10 cellular contexts compared by ENCODE assay signal in the genomic region with DNA sequence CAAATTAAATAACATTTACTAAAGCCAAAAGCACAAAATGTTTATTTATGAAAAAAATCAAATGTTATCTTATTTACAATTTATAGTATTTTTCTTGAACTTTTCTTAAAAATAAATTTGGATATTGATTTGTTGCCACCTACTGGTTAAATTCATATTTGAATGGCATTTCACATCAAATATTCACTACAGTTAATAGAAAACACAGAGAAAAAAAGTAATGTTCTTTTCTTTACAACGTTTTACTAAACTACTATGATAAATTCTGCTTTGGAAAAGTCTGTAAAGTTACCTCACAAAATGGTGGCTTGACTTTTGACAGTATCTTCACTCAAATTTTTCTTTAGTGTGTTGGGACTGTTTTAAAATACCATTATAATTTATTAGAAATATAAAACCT. TPM values are rescaled to one million over a fixed set of nuclear protein-coding genes. Genes with fewer than 3 reads are reported as not detected.
A peak's percentile ranks its signal among the peaks of the same experiment; 100 is the strongest.
DNase-seq lines count a peak whose midpoint lies in the region; ATAC-seq and TF ChIP-seq lines count a peak whose summit lies in the region.
"Had no signal": no experiment of that assay in that cellular context is flagged by ENCODE, and none has a peak within 500 bp of the region (broad histone marks: within the 10 kb centered on the region; RNA-seq: fewer than 3 reads in every experiment).

No MANE protein-coding gene starts in this region.

- H3K27me3 ChIP-seq in HL-60 (ENCODE audit: insufficient read depth, poor library complexity, severe bottlenecking) (no peaks in the 10 kb centered on the region), mesenchymal stem cell (ENCODE audit: control insufficient read depth in 1 of 2, insufficient read depth in 1 of 2, low read length in 2 of 2) (no peaks in the 10 kb centered on the region)
- H3K27me3 ChIP-seq: stomach had no signal

- H2BK120ac ChIP-seq in mesenchymal stem cell (ENCODE audit: low read depth, low read length), result no peak overlapping the region

- H3K27ac ChIP-seq in HL-60 (replicated peaks), result no peak overlapping the region
- no peak overlapping the region for H3K27ac ChIP-seq in mesenchymal stem cell (ENCODE audit: low read length, poor library complexity, severe bottlenecking)
- H3K27ac ChIP-seq: stomach had no signal

- ATAC-seq in HG03342 (IDR thresholded peaks at IDR 0.05; ENCODE audit: unreplicated experiment), result no peak
- no peak for ATAC-seq in activated naive CD8-positive, alpha-beta T cell treated with anti-CD3 and anti-CD28 coated beads, Interleukin-2, amount 50 U/mL, for 24 hours
- ATAC-seq in HG03469 (IDR thresholded peaks at IDR 0.05; ENCODE audit: unreplicated experiment), result no peak

- WGBS in mesenchymal stem cell, result no CpG with 5 or more reads among the region's 1 CpG

- no peak overlapping the region for H2AK5ac ChIP-seq in mesenchymal stem cell (ENCODE audit: low read length, severe bottlenecking)

- H3K18ac ChIP-seq in mesenchymal stem cell (ENCODE audit: low read depth in 1 of 2, low read length in 2 of 2), result no peak overlapping the region

- no peak overlapping the region for H2BK5ac ChIP-seq in mesenchymal stem cell (ENCODE audit: low read depth, low read length, poor library complexity, severe bottlenecking)

- no peaks in the 10 kb centered on the region for H3K36me3 Mint-ChIP-seq in activated naive CD8-positive, alpha-beta T cell treated with anti-CD3 and anti-CD28 coated beads, Interleukin-2, amount 50 U/mL, for 24 hours (ENCODE audit: low read depth)

- H3K23ac ChIP-seq in mesenchymal stem cell (ENCODE audit: low read length in 2 of 2), result no peak overlapping the region

- H3K4me1 Mint-ChIP-seq in activated naive CD8-positive, alpha-beta T cell treated with anti-CD3 and anti-CD28 coated beads, Interleukin-2, amount 50 U/mL, for 24 hours, result peaks cover 20% of the 10 kb centered on the region

- no peaks in the 10 kb centered on the region for H3K36me3 ChIP-seq in mesenchymal stem cell (ENCODE audit: control insufficient read depth in 1 of 2, insufficient read depth in 2 of 2, low read depth in 1 of 2, low read length in 2 of 2)
- H3K36me3 ChIP-seq: stomach had no signal

- H3K9me3 ChIP-seq in mesenchymal stem cell (ENCODE audit: control insufficient read depth, low read length), result no peaks in the 10 kb centered on the region
- H3K9me3 ChIP-seq: stomach had no signal

- H3K9ac ChIP-seq in mesenchymal stem cell (ENCODE audit: low read length), result no peak overlapping the region

- no peak overlapping the region for H3K4me3 Mint-ChIP-seq in activated naive CD8-positive, alpha-beta T cell treated with anti-CD3 and anti-CD28 coated beads, Interleukin-2, amount 50 U/mL, for 24 hours

- H4K8ac ChIP-seq in mesenchymal stem cell (ENCODE audit: low read length), result no peak overlapping the region

- H3K4me1 ChIP-seq in mesenchymal stem cell (ENCODE audit: control insufficient read depth, insufficient read depth, low read depth, low read length), result peaks cover 9% of the 10 kb centered on the region

- no peaks in the 10 kb centered on the region for H3K27me3 Mint-ChIP-seq in activated naive CD8-positive, alpha-beta T cell treated with anti-CD3 and anti-CD28 coated beads, Interleukin-2, amount 50 U/mL, for 24 hours

- no peak overlapping the region for H3K14ac ChIP-seq in mesenchymal stem cell (ENCODE audit: low read length in 2 of 2)

- H2AFZ ChIP-seq in mesenchymal stem cell (ENCODE audit: low read depth, low read length), result no peak overlapping the region

- H3K9me3 Mint-ChIP-seq in activated naive CD8-positive, alpha-beta T cell treated with anti-CD3 and anti-CD28 coated beads, Interleukin-2, amount 50 U/mL, for 24 hours, result no peaks in the 10 kb centered on the region

- H3K4ac ChIP-seq in mesenchymal stem cell (ENCODE audit: low read depth in 1 of 2, low read length in 2 of 2), result no peak overlapping the region

- in situ Hi-C loops in astrocyte of the spinal cord (cut with HindIII; ENCODE audit: low sequenced_read_pairs), result no loop called here

- H2BK15ac ChIP-seq in mesenchymal stem cell (ENCODE audit: low read depth, poor library complexity, severe bottlenecking), result no peak overlapping the region

- no peak overlapping the region for H3K27ac Mint-ChIP-seq in activated naive CD8-positive, alpha-beta T cell treated with anti-CD3 and anti-CD28 coated beads, Interleukin-2, amount 50 U/mL, for 24 hours

- H3K4me3 ChIP-seq in AG10803 (ENCODE audit: low read length) (no peak overlapping the region), HL-60 (replicated peaks; ENCODE audit: insufficient read depth, low read length) (no peak overlapping the region), astrocyte of the spinal cord (ENCODE audit: low read depth, low read length) (no peak overlapping the region), mesenchymal stem cell (ENCODE audit: insufficient read depth in 1 of 2, low read depth in 1 of 2, low read length in 2 of 2) (no peak overlapping the region)
- H3K4me3 ChIP-seq: stomach had no signal

- DNase-seq in AG10803 (ENCODE audit: low read depth) (no peak), HL-60 (ENCODE audit: low read depth in 1 of 2, low spot score in 1 of 2) (no peak), astrocyte of the spinal cord (ENCODE audit: low read depth, low spot score) (peak; percentile 37), mesenchymal stem cell (peak; percentile 13)
- DNase-seq in activated CD4-positive, alpha-beta T cell treated with anti-CD3 and anti-CD28 coated beads for 1 hour, result no peak
- DNase-seq in activated naive CD8-positive, alpha-beta T cell treated with anti-CD3 and anti-CD28 coated beads, Interleukin-2, amount 50 U/mL, for 24 hours, result no peak
- DNase-seq: NCI-H524 treated with DMSO at 0.1 percent for 48 hours, stomach had no signal

- no peak overlapping the region for H4K91ac ChIP-seq in mesenchymal stem cell (ENCODE audit: low read length)

- TF ChIP-seq CTCF in AG10803 (conservative IDR thresholded peaks at IDR 0.05; ENCODE audit: low read length), result peak; percentile 42
- peak; percentile 6 for TF ChIP-seq CTCF in HL-60 (IDR thresholded peaks at IDR 0.05; ENCODE audit: insufficient read depth, low read length)
- TF ChIP-seq CTCF in astrocyte of the spinal cord (IDR thresholded peaks at IDR 0.05; ENCODE audit: low read depth, low read length), result peak; percentile 24

- no peak overlapping the region for H2BK12ac ChIP-seq in mesenchymal stem cell (ENCODE audit: low read length in 2 of 2)

- no peak overlapping the region for H3K4me2 ChIP-seq in mesenchymal stem cell (ENCODE audit: low read length, poor library complexity, severe bottlenecking)

- peaks cover 8% of the 10 kb centered on the region for H3K79me1 ChIP-seq in mesenchymal stem cell (replicated peaks; ENCODE audit: low read length, poor library complexity, severe bottlenecking)

RNA-seq across cellular contexts. Expression of a gene that starts 52.7 kb away (rescaled TPM):
- 33.4 TPM for polyA plus RNA-seq in mesenchymal stem cell (2013, experiment 1 of 2)
- 33.7 TPM for polyA plus RNA-seq in mesenchymal stem cell (2013, experiment 2 of 2)

Comparison
In these comparisons a context has a peak if more than half of its experiments do, and no peak if none do; other contexts are left out.
1. DNase-seq: peak in astrocyte of the spinal cord (single experiment) and mesenchymal stem cell (single experiment); none in AG10803 (single experiment), HL-60 (0 of 2), activated CD4-positive, alpha-beta T cell treated with anti-CD3 and anti-CD28 coated beads for 1 hour (single experiment) and activated naive CD8-positive, alpha-beta T cell treated with anti-CD3 and anti-CD28 coated beads, Interleukin-2, amount 50 U/mL, for 24 hours (single experiment).
2. Peak in every context shown above with its lines, with median percentiles within 50 percentile points of each other: CTCF ChIP-seq.